ENCODE assay signal across 16 cellular contexts in genomic region chr3:179276001-179276400, GRCh38. TPM values are rescaled to one million over a fixed set of nuclear protein-coding genes. Genes with fewer than 3 reads are reported as not detected.
DNase-seq lines count a peak whose midpoint lies in the region; ATAC-seq, FAIRE-seq and TF ChIP-seq lines count a peak whose summit lies in the region.
"Had no signal": no experiment of that assay in that cellular context is flagged by ENCODE, and none has a peak within 500 bp of the region (broad histone marks: within the 10 kb centered on the region; RNA-seq: fewer than 3 reads in every experiment).

No MANE protein-coding gene starts in this region.

- H2AFZ ChIP-seq in GM23248 (peak overlapping the region; percentile 31; the same call in 1 of the 2 replicates), PC-9 (peak overlapping the region; percentile 55), H1 (ENCODE audit: low read length) (peak overlapping the region; percentile 41; the same call in 1 of the 2 replicates)

- no peaks in the 10 kb centered on the region for H3K4me1 Mint-ChIP-seq in activated T-cell treated with anti-CD3 and anti-CD28 coated beads, Interleukin-2, amount 50 U/mL, for 4 hours (ENCODE audit: low read depth)
- H3K4me1 Mint-ChIP-seq: B cell had no signal

- H4K91ac ChIP-seq in H1 (replicated peaks; ENCODE audit: insufficient read length, low read length), result no peak overlapping the region

- no peak overlapping the region for H3K23ac ChIP-seq in H1 (ENCODE audit: insufficient read length)

- BruUV-seq in PC-9 (replicated peaks; lab: Mats Ljungman, UMichigan), result no TSS peak

- no peak overlapping the region for H3K18ac ChIP-seq in H1 (ENCODE audit: extremely low read depth, low read length)

- no peak overlapping the region for H3K56ac ChIP-seq in H1 (replicated peaks; ENCODE audit: insufficient read length, low read depth, low read length)

- no peak overlapping the region for H2BK20ac ChIP-seq in H1 (ENCODE audit: low read length)

- no peak overlapping the region for H2BK15ac ChIP-seq in H1 (ENCODE audit: low read length)

- H3K4me3 Mint-ChIP-seq in activated T-cell treated with anti-CD3 and anti-CD28 coated beads, Interleukin-2, amount 50 U/mL, for 4 hours, result no peak overlapping the region
- H3K4me3 Mint-ChIP-seq: B cell; CD8-positive, alpha-beta T cell had no signal

- H3K79me2 ChIP-seq in GM23248 (ENCODE audit: insufficient read depth) (no peaks in the 10 kb centered on the region), PC-9 (ENCODE audit: low read depth) (no peaks in the 10 kb centered on the region), H1 (ENCODE audit: control insufficient read depth in 1 of 2, insufficient read depth in 2 of 2, low read length in 2 of 2) (no peaks in the 10 kb centered on the region)

- H3K4me1 ChIP-seq in GM23248 (ENCODE audit: insufficient read depth), result no peaks in the 10 kb centered on the region
- H3K4me1 ChIP-seq in PC-9 (replicated peaks; ENCODE audit: insufficient read depth), result no peaks in the 10 kb centered on the region
- peaks cover 0 to 4% (median 0%) of the 10 kb centered on the region in 4 experiments; a peak in 1 of 7 replicates for H3K4me1 ChIP-seq in H1 (replicated peaks in 1 of 4; ENCODE audit: control insufficient read depth in 3 of 4, insufficient read depth in 4 of 4, low read length in 3 of 4)
- H3K4me1 ChIP-seq: BLaER1 treated with 17β-estradiol and CSF1 and Interleukin-3, amounts not matched to agents 10 nM and 100 nM; HAP-1 had no signal

- H3F3A ChIP-seq in GM23248 (ENCODE audit: insufficient read depth) (no peaks in the 10 kb centered on the region), PC-9 (ENCODE audit: insufficient read depth, low read depth) (no peaks in the 10 kb centered on the region)

- CTCF ChIA-PET in PC-9 (lab: Charles Lee) (interaction anchor here (0.7 kb wide), 1 partner anchor 174 kb away, joined by 12 read pairs; no protein-coding TSS in a partner anchor), H1 (lab: Charles Lee; ENCODE audit: partially characterized antibody) (interaction anchor here (0.6 to 1.2 kb wide), 4 partner anchors 8 to 1296 kb away, joined by 3 to 5 read pairs (median 3); no protein-coding TSS in a partner anchor)

- H3K36me3 ChIP-seq in GM23248 (ENCODE audit: low read depth) (no peaks in the 10 kb centered on the region), PC-9 (ENCODE audit: low read depth) (no peaks in the 10 kb centered on the region), H1 (ENCODE audit: control insufficient read depth in 2 of 4, insufficient read depth in 4 of 4, low read length in 3 of 4) (no peaks in the 10 kb centered on the region)
- H3K36me3 ChIP-seq: BLaER1 treated with 17β-estradiol and CSF1 and Interleukin-3, amounts not matched to agents 10 nM and 100 nM; HAP-1 had no signal

- POLR2A ChIA-PET in PC-9 (lab: Charles Lee; ENCODE audit: unreplicated experiment), result no interaction called here
- POLR2A ChIA-PET in H1 (lab: Charles Lee; ENCODE audit: partially characterized antibody), result no interaction called here

- in situ Hi-C loops in GM23248 (cut with MboI), result no loop called here

- ATAC-seq in activated T-cell treated with anti-CD3 and anti-CD28 coated beads, Interleukin-2, amount 50 U/mL, for 4 hours, result no peak
- ATAC-seq: CD8-positive, alpha-beta T cell had no signal

- no peaks in the 10 kb centered on the region for H3K79me1 ChIP-seq in H1 (ENCODE audit: low read depth, low read length)

- no peak overlapping the region for H2AK5ac ChIP-seq in H1 (ENCODE audit: low read depth, low read length)

- H4K20me1 ChIP-seq in GM23248 (ENCODE audit: insufficient read depth), result no peaks in the 10 kb centered on the region
- no peaks in the 10 kb centered on the region for H4K20me1 ChIP-seq in PC-9 (ENCODE audit: insufficient read depth)
- H4K20me1 ChIP-seq in H1 (replicated peaks in 1 of 2; ENCODE audit: control insufficient read depth in 1 of 2, insufficient read depth in 2 of 2, low read length in 2 of 2), result no peaks in the 10 kb centered on the region
- H4K20me1 ChIP-seq: BLaER1 treated with 17β-estradiol and CSF1 and Interleukin-3, amounts not matched to agents 10 nM and 100 nM had no signal

- H3K4me2 ChIP-seq in GM23248 (ENCODE audit: unreplicated experiment) (no peak overlapping the region), PC-9 (no peak overlapping the region), H1 (ENCODE audit: insufficient read depth in 1 of 2, low read depth in 2 of 2, low read length in 2 of 2) (no peak overlapping the region)
- H3K4me2 ChIP-seq: BLaER1 treated with 17β-estradiol and CSF1 and Interleukin-3, amounts not matched to agents 10 nM and 100 nM had no signal

- peaks cover 15% of the 10 kb centered on the region for H3K27me3 Mint-ChIP-seq in activated T-cell treated with anti-CD3 and anti-CD28 coated beads, Interleukin-2, amount 50 U/mL, for 4 hours (ENCODE audit: low read depth)

- H4K5ac ChIP-seq in H1 (ENCODE audit: insufficient read length, low read depth, low read length), result no peak overlapping the region

- no peak overlapping the region for H4K8ac ChIP-seq in H1 (ENCODE audit: extremely low read depth, insufficient read depth, low read length)

- H3K9me3 ChIP-seq in GM23248 (ENCODE audit: low read depth), result no peaks in the 10 kb centered on the region
- H3K9me3 ChIP-seq in PC-9 (ENCODE audit: insufficient read depth, low read depth), result no peaks in the 10 kb centered on the region
- H3K9me3 ChIP-seq in H1 (ENCODE audit: insufficient read depth in 2 of 2, low read depth in 1 of 2, low read length in 1 of 2), result no peaks in the 10 kb centered on the region
- H3K9me3 ChIP-seq: BLaER1 treated with 17β-estradiol and CSF1 and Interleukin-3, amounts not matched to agents 10 nM and 100 nM; HAP-1 had no signal

- H3K9me3 Mint-ChIP-seq in activated T-cell treated with anti-CD3 and anti-CD28 coated beads, Interleukin-2, amount 50 U/mL, for 4 hours, result no peaks in the 10 kb centered on the region
- H3K9me3 Mint-ChIP-seq: CD8-positive, alpha-beta T cell had no signal

- no peak overlapping the region for H3K27ac ChIP-seq in GM23248
- H3K27ac ChIP-seq in PC-9, result no peak overlapping the region
- no peak overlapping the region for H3K27ac ChIP-seq in H1 (ENCODE audit: low read depth, low read length)
- H3K27ac ChIP-seq: BLaER1 treated with 17β-estradiol and CSF1 and Interleukin-3, amounts not matched to agents 10 nM and 100 nM; HL-60 had no signal

- intact Hi-C loops in PC-9 (cut with micrococcal nuclease; ENCODE audit: unreplicated experiment), result no loop called here

- H3K14ac ChIP-seq in H1 (ENCODE audit: insufficient read length), result no peak overlapping the region

- no peaks in the 10 kb centered on the region; the same call in 1 of the 2 replicates for H3K27me3 ChIP-seq in GM23248 (replicated peaks; ENCODE audit: insufficient read depth)
- H3K27me3 ChIP-seq in PC-9 (ENCODE audit: insufficient read depth, low read depth), result no peaks in the 10 kb centered on the region
- no peaks in the 10 kb centered on the region for H3K27me3 ChIP-seq in H1 (replicated peaks in 1 of 4; ENCODE audit: control insufficient read depth in 3 of 4, extremely low read depth in 1 of 4, insufficient read depth in 3 of 4, low read length in 3 of 4)
- H3K27me3 ChIP-seq: BLaER1 treated with 17β-estradiol and CSF1 and Interleukin-3, amounts not matched to agents 10 nM and 100 nM had no signal

- no peak for TF ChIP-seq POLR2A in H1 (IDR thresholded peaks at IDR 0.05; ENCODE audit: control extremely low read depth in 1 of 2, low read depth in 2 of 2, low read length in 2 of 2)

- no peak overlapping the region for H2BK120ac ChIP-seq in H1 (replicated peaks; ENCODE audit: low read depth, low read length)

- H3K9ac ChIP-seq in GM23248 (no peak overlapping the region), H1 (replicated peaks in 1 of 4; ENCODE audit: extremely low read depth in 1 of 4, low read depth in 3 of 4, low read length in 3 of 4) (no peak overlapping the region)
- H3K9ac ChIP-seq: BLaER1 treated with 17β-estradiol and CSF1 and Interleukin-3, amounts not matched to agents 10 nM and 100 nM had no signal

- no peaks in the 10 kb centered on the region for H3K9me2 ChIP-seq in GM23248 (ENCODE audit: insufficient read depth)
- H3K9me2 ChIP-seq in PC-9 (ENCODE audit: insufficient read depth), result no peaks in the 10 kb centered on the region

- TF ChIP-seq EP300 in H1 (IDR thresholded peaks at IDR 0.05; ENCODE audit: borderline replicate concordance in 1 of 2, low read depth in 2 of 2, low read length in 2 of 2), result no peak

- 51 to 56% methylated on average over 3 of the region's 3 CpGs for WGBS in GM23248 (ENCODE audit: low coverage in 1 of 2, low lambda C conversion rate in 2 of 2, missing lambda C conversion rate in 2 of 2), 2 experiments
- WGBS in H1 (ENCODE audit: extremely low coverage in 1 of 2, insufficient coverage in 1 of 2, insufficient read length in 1 of 2, insufficient replicate concordance in 2 of 2, low coverage in 1 of 2, low lambda C conversion rate in 2 of 2, missing lambda C conversion rate in 1 of 2), 2 experiments, result 82% methylated on average over 3 of the region's 3 CpGs; no CpG with 5 or more reads in 1 of the 2 experiments

- no peak overlapping the region for H2BK5ac ChIP-seq in H1 (ENCODE audit: low read depth, low read length)

- no peak overlapping the region for H2BK12ac ChIP-seq in H1 (ENCODE audit: low read depth, low read length)

- peak; percentile 24 for FAIRE-seq in H1 (lab: Jason Lieb, UNC)

- TF ChIP-seq CTCF in PC-9 (conservative IDR thresholded peaks at IDR 0.05) (no peak), H1 (IDR thresholded peaks at IDR 0.05; ENCODE audit: control extremely low read depth in 1 of 3, insufficient read depth in 1 of 3, low read depth in 1 of 3, low read length in 3 of 3) (no peak)

- no peaks in the 10 kb centered on the region for H3K36me3 Mint-ChIP-seq in activated T-cell treated with anti-CD3 and anti-CD28 coated beads, Interleukin-2, amount 50 U/mL, for 4 hours (ENCODE audit: insufficient read depth)
- H3K36me3 Mint-ChIP-seq: CD8-positive, alpha-beta T cell had no signal

- no peaks in the 10 kb centered on the region for H3K23me2 ChIP-seq in H1 (ENCODE audit: low read depth, low read length)

- TF ChIP-seq RAD21 in H1 (IDR thresholded peaks at IDR 0.05 in 1 of 2, conservative IDR thresholded peaks at IDR 0.05 in 1 of 2; ENCODE audit: low read depth in 2 of 2, low read length in 2 of 2), result no peak

- H3K4me3 ChIP-seq in GM23248 (no peak overlapping the region), PC-9 (no peak overlapping the region), H1 (ENCODE audit: extremely low read depth in 1 of 4, insufficient read depth in 2 of 4, low read depth in 3 of 4, low read length in 4 of 4) (no peak overlapping the region)
- H3K4me3 ChIP-seq: BLaER1 treated with 17β-estradiol and CSF1 and Interleukin-3, amounts not matched to agents 10 nM and 100 nM; HAP-1 had no signal

- H3K4ac ChIP-seq in H1 (replicated peaks; ENCODE audit: insufficient read length, low read depth, low read length), result no peak overlapping the region

- DNase-seq in GM23248 (no peak), PC-9 (no peak), H1 (ENCODE audit: low read depth in 1 of 2, low spot score in 2 of 2) (no peak), NCI-H1092 (lab: John Stamatoyannopoulos, UW) (no peak), NCI-H2081 (lab: John Stamatoyannopoulos, UW) (no peak), LoVo (ENCODE audit: low spot score) (no peak)
- DNase-seq in activated T-cell treated with anti-CD3 and anti-CD28 coated beads, Interleukin-2, amount 50 U/mL, for 4 hours, result no peak
- DNase-seq: 8988T; Calu3; CD8-positive, alpha-beta T cell; DMS79 treated with DMSO at 0.1 percent for 48 hours; GF-D8 had no signal

RNA-seq across cellular contexts. Expression of gene KCNMB3, which starts 25.1 kb away (rescaled TPM):
- total RNA-seq in GM23248 (2014; rRNA removed; shearing (Covaris generic)), result 0.38 and 0.54 TPM in 2 replicates
- polyA plus RNA-seq in GM23248 (2016; fragmentation: Nextera tagmentation; extraction: Ambion mirVana), result 0.47 and 0.50 TPM in 2 replicates
- total RNA-seq in PC-9 (2021), result 7.4 and 8.9 TPM in 2 replicates
- total RNA-seq in H1 (2021; fragmentation: NEBNext Ultra II Directional; extraction: Animal tissue kit (Norgen Biotek cat#: 25700)), result 1.9 and 2.0 TPM in 2 replicates
- polyA plus RNA-seq in H1 (2011; rRNA removed), result 1.7 TPM in 2 replicates
- polyA plus RNA-seq in H1 (2011; cell fraction: cytosol; rRNA removed), result 1.8 TPM
- 4.4 TPM for polyA plus RNA-seq in H1 (2011; cell fraction: nucleus; rRNA removed)
- 2.2 to 3.5 TPM (median 2.4 TPM) in 4 replicates for polyA plus RNA-seq in H1 (2012, experiment 1 of 2)
- 0.07 TPM for polyA plus RNA-seq in H1 (2012, experiment 2 of 2)
- polyA plus RNA-seq in H1 (2013, experiment 1 of 2), result 1.4 TPM
- 1.5 TPM for polyA plus RNA-seq in H1 (2013, experiment 2 of 2)
- 1.9 and 3.5 TPM in 2 replicates for polyA minus RNA-seq in H1 (2011; rRNA and poly(A)+ RNA removed)
- polyA minus RNA-seq in H1 (2011; cell fraction: cytosol; rRNA and poly(A)+ RNA removed), result 0.66 TPM
- polyA minus RNA-seq in H1 (2011; cell fraction: nucleus; rRNA and poly(A)+ RNA removed), result 6.8 TPM
- total RNA-seq in activated T-cell treated with anti-CD3 and anti-CD28 coated beads, Interleukin-2, amount 50 U/mL, for 4 hours, result under 1 TPM in 2 of 3 donors, not detected in 1; 0.15 to 0.34 TPM

RNA-seq across cellular contexts. Expression of gene ZNF639, which starts 46.8 kb away (rescaled TPM):
- 68.0 and 76.9 TPM in 2 replicates for total RNA-seq in GM23248 (2014; rRNA removed; shearing (Covaris generic))
- 26.8 and 27.9 TPM in 2 replicates for polyA plus RNA-seq in GM23248 (2016; fragmentation: Nextera tagmentation; extraction: Ambion mirVana)
- 39.3 and 40.3 TPM in 2 replicates for total RNA-seq in PC-9 (2021)
- total RNA-seq in H1 (2021; fragmentation: NEBNext Ultra II Directional; extraction: Animal tissue kit (Norgen Biotek cat#: 25700)), result 41.4 and 43.0 TPM in 2 replicates
- polyA plus RNA-seq in H1 (2011; rRNA removed), result 8.1 and 9.1 TPM in 2 replicates
- polyA plus RNA-seq in H1 (2011; cell fraction: cytosol; rRNA removed), result 11.8 TPM
- polyA plus RNA-seq in H1 (2011; cell fraction: nucleus; rRNA removed), result 5.7 TPM
- 18.4 to 29.8 TPM (median 22.9 TPM) in 4 replicates for polyA plus RNA-seq in H1 (2012, experiment 1 of 2)
- 4.6 TPM for polyA plus RNA-seq in H1 (2012, experiment 2 of 2)
- polyA plus RNA-seq in H1 (2013, experiment 1 of 2), result 27.8 TPM
- polyA plus RNA-seq in H1 (2013, experiment 2 of 2), result 28.6 TPM
- polyA minus RNA-seq in H1 (2011; rRNA and poly(A)+ RNA removed), result 11.7 and 19.4 TPM in 2 replicates
- polyA minus RNA-seq in H1 (2011; cell fraction: cytosol; rRNA and poly(A)+ RNA removed), result 10.8 TPM
- polyA minus RNA-seq in H1 (2011; cell fraction: nucleus; rRNA and poly(A)+ RNA removed), result 11.3 TPM
- 10 to 100 TPM; 41.1 to 51.4 (median 45.6) TPM for total RNA-seq in activated T-cell treated with anti-CD3 and anti-CD28 coated beads, Interleukin-2, amount 50 U/mL, for 4 hours
